In the genomic region with DNA sequence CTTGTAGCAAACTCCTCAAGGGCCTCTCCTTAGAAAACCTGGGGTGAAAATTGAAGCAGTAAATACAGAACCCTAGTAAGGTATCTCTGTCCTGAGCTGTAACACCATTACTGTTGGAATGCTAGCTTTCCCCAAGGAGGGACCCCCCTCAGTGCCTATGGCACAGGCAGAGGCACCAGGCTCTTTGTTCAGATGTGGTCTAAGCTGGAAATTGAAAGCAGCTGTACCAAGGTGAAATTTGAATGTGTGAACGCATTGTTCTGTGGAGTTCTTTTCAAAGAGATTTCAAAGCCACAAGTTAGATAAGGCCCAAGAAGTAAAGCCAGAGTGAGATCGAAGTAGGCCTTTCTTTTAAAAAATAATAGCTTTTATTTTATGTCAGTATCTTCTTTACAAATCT, we compare ENCODE assay signal across 19 cellular contexts.
DNase-seq lines count a peak whose midpoint lies in the region; ATAC-seq and TF ChIP-seq lines count a peak whose summit lies in the region.
"Had no signal": no experiment of that assay in that cellular context is flagged by ENCODE, and none has a peak within 500 bp of the region (broad histone marks: within the 10 kb centered on the region; RNA-seq: fewer than 3 reads in every experiment).

No MANE protein-coding gene starts in this region.

- H3K4me1 Mint-ChIP-seq in brain (peaks cover 31% of the 10 kb centered on the region), neural crest cell (peaks cover 25% of the 10 kb centered on the region)
- H3K4me1 Mint-ChIP-seq: CD14-positive monocyte had no signal

- in situ Hi-C loops in HAP-1 (cut with MboI; ENCODE audit: low sequenced_read_pairs) = loop anchor here (10.0 kb wide), 1 partner anchor 194 kb away; no protein-coding TSS in a partner anchor

- 0 out of 2 replicates have a peak, but pooled peaks cover 11% of the 10 kb centered on the region for H3K36me3 ChIP-seq in HAP-1 (replicated peaks)
- peaks cover 76% of the 10 kb centered on the region for H3K36me3 ChIP-seq in SJSA1

- peaks cover 37% of the 10 kb centered on the region for H3K36me3 Mint-ChIP-seq in brain
- no peaks in the 10 kb centered on the region for H3K36me3 Mint-ChIP-seq in neural crest cell (ENCODE audit: low read depth)

- H3K27me3 ChIP-seq in HAP-1 (ENCODE audit: low read depth) (no peaks in the 10 kb centered on the region), SJSA1 (replicated peaks) (no peaks in the 10 kb centered on the region)
- H3K27me3 ChIP-seq: Peyer's patch had no signal

- H3K4me1 ChIP-seq in HAP-1 = peaks cover 25% of the 10 kb centered on the region
- peaks cover 32% of the 10 kb centered on the region for H3K4me1 ChIP-seq in SJSA1 (replicated peaks)
- H3K4me1 ChIP-seq: Peyer's patch had no signal

- ATAC-seq in GM18867 (IDR thresholded peaks at IDR 0.05; ENCODE audit: unreplicated experiment) = no peak
- ATAC-seq: HCT116 had no signal

- H3K4me3 Mint-ChIP-seq in brain (peak overlapping the region in 1 of 5 experiments; percentile 73), neural crest cell (no peak overlapping the region)
- H3K4me3 Mint-ChIP-seq: CD14-positive monocyte had no signal

- no peaks in the 10 kb centered on the region for H3K9me3 ChIP-seq in HAP-1
- no peaks in the 10 kb centered on the region for H3K9me3 ChIP-seq in SJSA1 (replicated peaks)
- H3K9me3 ChIP-seq: Peyer's patch had no signal

- no peak overlapping the region for H3K4me3 ChIP-seq in HAP-1
- H3K4me3 ChIP-seq in SJSA1 = no peak overlapping the region
- H3K4me3 ChIP-seq: GM23248, Peyer's patch had no signal

- H3K9me3 Mint-ChIP-seq in brain (no peaks in the 10 kb centered on the region), neural crest cell (no peaks in the 10 kb centered on the region)
- H3K9me3 Mint-ChIP-seq: CD14-positive monocyte had no signal

- H3K27ac Mint-ChIP-seq in brain (peak overlapping the region; percentile 49 to 91 (median 61)), neural crest cell (ENCODE audit: unreplicated experiment) (peak overlapping the region; percentile 22)

- H3K27ac ChIP-seq in SJSA1 = peak overlapping the region; percentile 4
- H3K27ac ChIP-seq: GM23248, Peyer's patch had no signal

- H3K27me3 Mint-ChIP-seq in brain (no peaks in the 10 kb centered on the region), neural crest cell (ENCODE audit: low read depth) (no peaks in the 10 kb centered on the region)

- peak; percentile 72 to 86 for DNase-seq in HAP-1 (ENCODE audit: low spot score in 2 of 2)
- peak in 1 of 2 experiments; percentile 32 for DNase-seq in SJSA1 (ENCODE audit: low read depth in 1 of 2, low spot score in 2 of 2)
- DNase-seq in neural crest cell (ENCODE audit: low read depth, low spot score) = no peak
- no peak for DNase-seq in A172 (ENCODE audit: low spot score)
- no peak for DNase-seq in stimulated activated CD4-positive, alpha-beta T cell treated with anti-CD3 and anti-CD28 coated beads, Interleukin-2, amount 100 ng/mL, for 48 hours
- DNase-seq: DMS79 treated with DMSO at 0.1 percent for 48 hours; GM23248; KBM-7; MV-4-11; NCI-H1694 treated with DMSO at 0.1 percent for 48 hours; NCI-H2107; NCI-H510A; NCI-H748 treated with DMSO at 0.1 percent for 48 hours; NK-92 treated with Interleukin-12 subunit alpha and Interleukin-12 subunit beta, amount 100 ng/mL, for 24 hours; Peyer's patch had no signal

- TF ChIP-seq CTCF in brain (conservative IDR thresholded peaks at IDR 0.05) (no peak), neural crest cell (conservative IDR thresholded peaks at IDR 0.05) (no peak)

Comparison
In these comparisons a context has a peak if more than half of its experiments do, and no peak if none do; other contexts are left out.
1. DNase-seq: peak in HAP-1 (2 of 2); none in neural crest cell (single experiment), A172 (single experiment) and stimulated activated CD4-positive, alpha-beta T cell treated with anti-CD3 and anti-CD28 coated beads, Interleukin-2, amount 100 ng/mL, for 48 hours (0 of 2).